ENCODE assay signal across 1 cellular context in the genomic region with DNA sequence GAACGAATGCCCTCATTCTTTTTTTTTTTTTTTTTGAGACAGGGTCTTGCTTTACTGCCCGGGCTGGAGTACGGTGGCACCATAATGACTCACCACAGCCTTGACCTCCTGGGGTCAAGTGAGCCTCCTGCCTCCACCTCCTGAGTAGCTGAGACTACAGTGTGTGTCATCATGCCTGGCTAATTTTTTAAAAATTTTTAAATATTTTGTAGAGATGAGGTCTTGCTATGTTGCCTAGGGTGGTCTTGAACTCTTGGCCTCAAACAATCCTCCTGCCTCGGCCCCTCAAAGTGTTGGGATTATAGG.
TF ChIP-seq lines count a peak whose summit lies in the region.

No MANE protein-coding gene starts in this region.

TF ChIP-seq in endothelial cell of umbilical vein, 7 proteins besides CTCF, POLR2A, EP300 and RAD21:
- no peak for TF ChIP-seq EZH2 (IDR thresholded peaks at IDR 0.05; ENCODE audit: borderline replicate concordance, low read depth, low read length, severe bottlenecking)
- peak; percentile 20 for TF ChIP-seq FOS (IDR thresholded peaks at IDR 0.05; ENCODE audit: borderline replicate concordance, insufficient read depth, low read length)
